In genomic region chr13:75444016-75444415, GRCh38 we compare ENCODE assay signal across 25 cellular contexts. TPM values are rescaled to one million over a fixed set of nuclear protein-coding genes. Genes with fewer than 3 reads are reported as not detected.
A peak's percentile ranks its signal among the peaks of the same experiment; 100 is the strongest.
DNase-seq lines count a peak whose midpoint lies in the region; ATAC-seq and TF ChIP-seq lines count a peak whose summit lies in the region.
"Had no signal": no experiment of that assay in that cellular context is flagged by ENCODE, and none has a peak within 500 bp of the region (broad histone marks: within the 10 kb centered on the region; RNA-seq: fewer than 3 reads in every experiment).

No MANE protein-coding gene starts in this region.

- H3K36me3 ChIP-seq in right atrium auricular region (no peaks in the 10 kb centered on the region), right lobe of liver (no peaks in the 10 kb centered on the region), transverse colon (no peaks in the 10 kb centered on the region), GM23248 (ENCODE audit: low read depth) (no peaks in the 10 kb centered on the region), mammary epithelial cell (ENCODE audit: insufficient read depth, low read length) (no peaks in the 10 kb centered on the region)
- H3K36me3 ChIP-seq: SJCRH30 had no signal

- dilution Hi-C loops in mammary epithelial cell (cut with HindIII; ENCODE audit: low sequenced_read_pairs): no loop called here

- H3K27ac ChIP-seq in right atrium auricular region: peak overlapping the region; percentile 79 to 84
- peak overlapping the region in 2 of 3 donors; percentile 59 to 75 for H3K27ac ChIP-seq in right lobe of liver
- peak overlapping the region; percentile 52 to 72 (median 70) for H3K27ac ChIP-seq in transverse colon
- H3K27ac ChIP-seq in GM23248: no peak overlapping the region
- no peak overlapping the region for H3K27ac ChIP-seq in mammary epithelial cell (ENCODE audit: insufficient read depth, low read depth, low read length)
- H3K27ac ChIP-seq: BLaER1, HL-60, SJCRH30 had no signal

- TF ChIP-seq EP300 in transverse colon (IDR thresholded peaks at IDR 0.05; ENCODE audit: low read depth): no peak

- peaks cover 0 to 37% of the 10 kb centered on the region in 2 donors for H3K4me1 ChIP-seq in right atrium auricular region
- H3K4me1 ChIP-seq in right lobe of liver: peaks cover 0 to 35% (median 5%) of the 10 kb centered on the region in 4 donors
- H3K4me1 ChIP-seq in transverse colon: peaks cover 2 to 47% (median 21%) of the 10 kb centered on the region in 4 donors
- H3K4me1 ChIP-seq in GM23248 (ENCODE audit: insufficient read depth): peaks cover 16% of the 10 kb centered on the region
- no peaks in the 10 kb centered on the region for H3K4me1 ChIP-seq in mammary epithelial cell (ENCODE audit: insufficient read depth, low read length)
- H3K4me1 ChIP-seq: BLaER1 had no signal

- CTCF ChIA-PET in mammary epithelial cell (lab: Charles Lee; ENCODE audit: low non-redundant PET): no interaction called here

- H3K27me3 ChIP-seq in right atrium auricular region (no peaks in the 10 kb centered on the region), right lobe of liver (no peaks in the 10 kb centered on the region), transverse colon (no peaks in the 10 kb centered on the region), GM23248 (replicated peaks; ENCODE audit: insufficient read depth) (no peaks in the 10 kb centered on the region), mammary epithelial cell (ENCODE audit: insufficient read depth, low read length) (no peaks in the 10 kb centered on the region)
- H3K27me3 ChIP-seq: BLaER1, SJCRH30 had no signal

- no TSS peak for BruUV-seq in mammary epithelial cell (replicated peaks; lab: Mats Ljungman, UMichigan)

- H4K20me1 ChIP-seq in GM23248 (ENCODE audit: insufficient read depth) (no peaks in the 10 kb centered on the region), mammary epithelial cell (ENCODE audit: insufficient read depth, low read length) (no peaks in the 10 kb centered on the region)

- H3K4me2 ChIP-seq in GM23248 (ENCODE audit: unreplicated experiment) (no peak overlapping the region), mammary epithelial cell (ENCODE audit: insufficient read depth, low read depth, low read length) (no peak overlapping the region)
- H3K4me2 ChIP-seq: BLaER1 had no signal

- peaks cover 25% of the 10 kb centered on the region for H3K79me2 ChIP-seq in GM23248 (ENCODE audit: insufficient read depth)
- peaks cover 5% of the 10 kb centered on the region for H3K79me2 ChIP-seq in mammary epithelial cell (ENCODE audit: insufficient read depth, low read length)

- no peak overlapping the region for H2AFZ ChIP-seq in GM23248
- H2AFZ ChIP-seq in mammary epithelial cell (ENCODE audit: low read depth, low read length): no peak overlapping the region

- TF ChIP-seq POLR2A in right lobe of liver (IDR thresholded peaks at IDR 0.05) (no peak), transverse colon (IDR thresholded peaks at IDR 0.05) (no peak)

- H3K4me3 ChIP-seq in right atrium auricular region (no peak overlapping the region), right lobe of liver (peak overlapping the region in 1 of 3 donors; percentile 26), transverse colon (no peak overlapping the region), GM23248 (no peak overlapping the region), mammary epithelial cell (replicated peaks in 1 of 3; ENCODE audit: insufficient read depth in 1 of 3, low read depth in 2 of 3, low read length in 3 of 3) (no peak overlapping the region)
- H3K4me3 ChIP-seq: BLaER1, GM12878, SJCRH30 had no signal

- in situ Hi-C loops in transverse colon (cut with MboI; ENCODE audit: low pct_ligation_motif_present in 1 of 4, low pct_unique_long_range_greater_than_20kb in 1 of 4, low sequenced_read_pairs in 3 of 4) (no loop called here), GM23248 (cut with MboI) (no loop called here), mammary epithelial cell (cut with MboI; ENCODE audit: low sequenced_read_pairs in 2 of 2) (no loop called here)

- TF ChIP-seq CTCF in right atrium auricular region (IDR thresholded peaks at IDR 0.05) (no peak), right lobe of liver (IDR thresholded peaks at IDR 0.05) (no peak), transverse colon (IDR thresholded peaks at IDR 0.05) (no peak), mammary epithelial cell (conservative IDR thresholded peaks at IDR 0.05 in 1 of 2, IDR thresholded peaks at IDR 0.05 in 1 of 2; ENCODE audit: extremely low read depth in 1 of 2, insufficient read depth in 1 of 2, low read depth in 1 of 2, low read length in 2 of 2) (no peak)

- no peak overlapping the region for H3K9ac ChIP-seq in GM23248
- H3K9ac ChIP-seq in mammary epithelial cell (ENCODE audit: insufficient read depth, low read length): no peak overlapping the region
- H3K9ac ChIP-seq: BLaER1 had no signal

- DNase-seq in right atrium auricular region (ENCODE audit: low spot score) (no peak), Right ventricle myocardium inferior (ENCODE audit: missing footprints) (no peak), amniotic epithelial cell (ENCODE audit: low read depth) (peak; percentile 21), right lobe of liver (no peak), transverse colon (no peak), GM23248 (no peak), mammary epithelial cell (no peak)
- no peak for DNase-seq in central memory CD4-positive, alpha-beta T cell
- DNase-seq: CD4-positive, CD25-positive, alpha-beta regulatory T cell; DMS79; EL; GDM1; Kasumi-1; NCI-H1092 treated with DMSO at 0.1 percent for 48 hours; NCI-H1436 treated with DMSO at 0.1 percent for 48 hours; NCI-H187 treated with DMSO at 0.1 percent for 48 hours; NCI-H2107; NCI-H446; NCI-H524 treated with DMSO at 0.1 percent for 48 hours; NCI-H774; SJCRH30 had no signal

- intact Hi-C loops in Right ventricle myocardium inferior (cut with DNase I): loop anchor here (5.0 kb wide), 1 partner anchor 37 kb away; no protein-coding TSS in a partner anchor
- intact Hi-C loops in right lobe of liver (cut with DNase I): no loop called here
- intact Hi-C loops in transverse colon (cut with DNase I; ENCODE audit: low total_unique reads): no loop called here
- intact Hi-C loops in mammary epithelial cell (cut with micrococcal nuclease): no loop called here

- 71% methylated on average over 6 of the region's 6 CpGs for WGBS in right lobe of liver (ENCODE audit: insufficient coverage, low coverage, low lambda C conversion rate, missing lambda C conversion rate)
- 84 to 91% methylated on average over 5 to 6 of the region's 6 CpGs for WGBS in transverse colon (ENCODE audit: low coverage in 1 of 2), 2 donors
- 98 to 99% methylated on average over 6 of the region's 6 CpGs for WGBS in GM23248 (ENCODE audit: low coverage in 1 of 2, low lambda C conversion rate in 2 of 2, missing lambda C conversion rate in 2 of 2), 2 experiments
- WGBS in mammary epithelial cell (ENCODE audit: low coverage, missing lambda C conversion rate): 100% methylated on average over 6 of the region's 6 CpGs

- peaks cover 9% of the 10 kb centered on the region for H3F3A ChIP-seq in GM23248 (ENCODE audit: insufficient read depth)

- H3K9me3 ChIP-seq in right atrium auricular region (no peaks in the 10 kb centered on the region), right lobe of liver (no peaks in the 10 kb centered on the region), transverse colon (no peaks in the 10 kb centered on the region), GM23248 (ENCODE audit: low read depth) (no peaks in the 10 kb centered on the region), mammary epithelial cell (replicated peaks; ENCODE audit: insufficient read depth, low read length) (no peaks in the 10 kb centered on the region)
- H3K9me3 ChIP-seq: SJCRH30 had no signal

- no peaks in the 10 kb centered on the region for H3K9me2 ChIP-seq in GM23248 (ENCODE audit: insufficient read depth)

- no peak for ATAC-seq in Right ventricle myocardium inferior
- peak in 3 of 4 donors; percentile 5 to 28 (median 7) for ATAC-seq in right lobe of liver
- ATAC-seq: GM12878, SK-N-SH treated with all-trans-retinoic acid at 6 μM for 48 hours had no signal

RNA-seq across cellular contexts. Expression of gene TBC1D4, which starts 38.0 kb away (rescaled TPM):
- total RNA-seq in right atrium auricular region (100 to 1,000 TPM in 1 of 2 donors, 10 to 100 TPM in 1; 64.3 to 162 TPM), Right ventricle myocardium inferior (86.8 TPM), right lobe of liver (10 to 100 TPM in 4 of 6 experiments, 1 to 10 TPM in 2; 7.7 to 18.6 (median 10.3) TPM), transverse colon (10 to 100 TPM; 31.0 to 91.3 (median 46.1) TPM), mammary epithelial cell (10 to 100 TPM; 13.9 to 36.7 TPM)
- total RNA-seq in GM23248 (2014; rRNA removed; shearing (Covaris generic)): 13.5 and 19.3 TPM in 2 replicates
- polyA plus RNA-seq in GM23248 (2016; fragmentation: Nextera tagmentation; extraction: Ambion mirVana) (5.5 and 6.7 TPM in 2 replicates), mammary epithelial cell (20.8 TPM)
- 41.5 TPM for polyA minus RNA-seq in mammary epithelial cell

Comparison
In these comparisons a context has a peak if more than half of its experiments do, and no peak if none do; other contexts are left out.
1. H3K27ac ChIP-seq: peak in right atrium auricular region (2 of 2), right lobe of liver (2 of 3) and transverse colon (4 of 4); none in GM23248 (single experiment) and mammary epithelial cell (single experiment).